30 cellular contexts compared by ENCODE assay signal in the genomic region with DNA sequence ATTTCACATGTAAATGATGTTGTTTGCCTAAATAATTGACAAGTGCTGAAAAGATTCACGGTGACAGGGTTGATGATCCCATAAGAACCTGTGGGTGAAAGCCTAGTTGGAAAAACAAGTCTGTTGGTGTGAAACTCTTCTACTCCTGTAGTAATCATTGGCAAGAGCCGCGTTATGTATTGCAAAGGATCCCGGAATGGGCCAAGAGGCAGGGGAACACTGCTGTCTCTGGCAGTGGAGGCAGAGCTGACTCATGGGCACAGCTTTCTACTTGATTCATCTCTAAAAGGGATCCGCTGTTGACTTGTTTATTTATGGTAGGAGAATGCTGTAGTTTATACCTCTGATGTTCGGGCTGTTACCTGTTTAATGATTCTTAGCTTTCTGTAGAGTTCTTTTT.
"Had no signal": no experiment of that assay in that cellular context is flagged by ENCODE, and none has a peak within 500 bp of the region (broad histone marks: within the 10 kb centered on the region; RNA-seq: fewer than 3 reads in every experiment).

No MANE protein-coding gene starts in this region.

- H3K27me3 Mint-ChIP-seq: activated CD4-positive, alpha-beta memory T cell treated with anti-CD3 and anti-CD28 coated beads for 36 hours; activated CD4-positive, alpha-beta T cell treated with anti-CD3 and anti-CD28 coated beads, Interleukin-2, amount 10 ng/mL, durations not matched to agents 24 days and 14 days had no signal

- ATAC-seq: esophagus mucosa, pancreas had no signal

- DNase-seq: activated CD4-positive, alpha-beta memory T cell treated with anti-CD3 and anti-CD28 coated beads for 36 hours; activated CD4-positive, alpha-beta T cell treated with anti-CD3 and anti-CD28 coated beads, Interleukin-2, amount 10 ng/mL, durations not matched to agents 24 days and 14 days; activated CD4-positive, CD25-positive, alpha-beta regulatory T cell treated with anti-CD3 and anti-CD28 coated beads, Interleukin-2, amount 50 U/mL, for 72 hours; activated CD8-positive, alpha-beta memory T cell treated with anti-CD3 and anti-CD28 coated beads, Interleukin-2, amount 50 U/mL, for 4 hours; activated gamma-delta T cell treated with Interleukin-2 at 50 U/mL for 16 hours; activated naive CD4-positive, alpha-beta T cell treated with anti-CD3 and anti-CD28 coated beads, Interleukin-2, amount 50 U/mL, for 16 hours; activated T-cell treated with anti-CD3 and anti-CD28 coated beads, Interleukin-2, amount 50 U/mL, for 1 hour; amygdala; central memory CD4-positive, alpha-beta T cell; foreskin melanocyte; islet precursor cell; left ventricle myocardium inferior; pancreas; sigmoid colon; stimulated activated CD4-positive, alpha-beta T cell treated with anti-CD3 and anti-CD28 coated beads, Interleukin-15, amount 100 ng/mL, for 24 hours; stimulated activated CD4-positive, alpha-beta T cell treated with anti-CD3 and anti-CD28 coated beads, Interleukin-2, amount 100 ng/mL, for 24 hours; stimulated activated naive CD4-positive, alpha-beta T cell; T1000; testis; trophoblast cell had no signal

- H3K27me3 ChIP-seq: breast epithelium, neutrophil, pancreas, sigmoid colon, testis had no signal

- H3K4me3 ChIP-seq: breast epithelium, left ventricle myocardium inferior, lung, pancreas, prostate gland, sigmoid colon, smooth muscle cell, testis had no signal

- H3K4me1 ChIP-seq: breast epithelium, pancreas, prostate gland, sigmoid colon, testis had no signal

- H3K36me3 ChIP-seq: breast epithelium, prostate gland had no signal

- H3K4me1 Mint-ChIP-seq: nephron had no signal

- H3K9me3 ChIP-seq: breast epithelium, left ventricle myocardium inferior, neutrophil, pancreas, prostate gland, sigmoid colon, testis had no signal

- H3K4me3 Mint-ChIP-seq: activated CD4-positive, alpha-beta memory T cell treated with anti-CD3 and anti-CD28 coated beads for 36 hours; activated CD4-positive, alpha-beta T cell treated with anti-CD3 and anti-CD28 coated beads, Interleukin-2, amount 10 ng/mL, durations not matched to agents 24 days and 14 days; activated T-helper 1 cell treated with anti-CD3 and anti-CD28 coated beads, Interleukin-12 subunit alpha, Interleukin-12 subunit beta, Interleukin-2, Interleukin-4 antibody, amounts not matched to agents 30 ng/mL and 10 ng/mL and 1 ng/mL, durations not matched to agents 14 hours and 24 hours and 36 hours; nephron; T-helper 1 cell treated with Interleukin-12 subunit alpha and Interleukin-12 subunit beta and Interleukin-4 antibody, amounts not matched to agents 30 μg/mL and 1 μg/mL, for 36 hours had no signal

- H3K9me3 Mint-ChIP-seq: activated CD4-positive, alpha-beta memory T cell treated with anti-CD3 and anti-CD28 coated beads for 36 hours; activated CD4-positive, alpha-beta T cell treated with anti-CD3 and anti-CD28 coated beads, Interleukin-2, amount 10 ng/mL, durations not matched to agents 24 days and 14 days; activated T-helper 1 cell treated with anti-CD3 and anti-CD28 coated beads, Interleukin-12 subunit alpha, Interleukin-12 subunit beta, Interleukin-2, Interleukin-4 antibody, amounts not matched to agents 30 ng/mL and 10 ng/mL and 1 ng/mL, durations not matched to agents 14 hours and 24 hours and 36 hours; nephron; T-helper 1 cell treated with Interleukin-12 subunit alpha and Interleukin-12 subunit beta and Interleukin-4 antibody, amounts not matched to agents 30 μg/mL and 1 μg/mL, for 36 hours had no signal

- H3K27ac ChIP-seq: breast epithelium, left ventricle myocardium inferior, neutrophil, pancreas, sigmoid colon, testis had no signal

- H3K27ac Mint-ChIP-seq: activated CD4-positive, alpha-beta memory T cell treated with anti-CD3 and anti-CD28 coated beads for 36 hours; activated CD4-positive, alpha-beta T cell treated with anti-CD3 and anti-CD28 coated beads, Interleukin-2, amount 10 ng/mL, durations not matched to agents 24 days and 14 days; activated T-helper 1 cell treated with anti-CD3 and anti-CD28 coated beads, Interleukin-12 subunit alpha, Interleukin-12 subunit beta, Interleukin-2, Interleukin-4 antibody, amounts not matched to agents 30 ng/mL and 10 ng/mL and 1 ng/mL, durations not matched to agents 14 hours and 24 hours and 36 hours; nephron; T-helper 1 cell treated with Interleukin-12 subunit alpha and Interleukin-12 subunit beta and Interleukin-4 antibody, amounts not matched to agents 30 μg/mL and 1 μg/mL, for 36 hours had no signal

- H3K4me2 ChIP-seq: smooth muscle cell had no signal

- FAIRE-seq: pancreas, urothelium cell line had no signal
